24 cellular contexts compared by ENCODE assay signal in the genomic region with DNA sequence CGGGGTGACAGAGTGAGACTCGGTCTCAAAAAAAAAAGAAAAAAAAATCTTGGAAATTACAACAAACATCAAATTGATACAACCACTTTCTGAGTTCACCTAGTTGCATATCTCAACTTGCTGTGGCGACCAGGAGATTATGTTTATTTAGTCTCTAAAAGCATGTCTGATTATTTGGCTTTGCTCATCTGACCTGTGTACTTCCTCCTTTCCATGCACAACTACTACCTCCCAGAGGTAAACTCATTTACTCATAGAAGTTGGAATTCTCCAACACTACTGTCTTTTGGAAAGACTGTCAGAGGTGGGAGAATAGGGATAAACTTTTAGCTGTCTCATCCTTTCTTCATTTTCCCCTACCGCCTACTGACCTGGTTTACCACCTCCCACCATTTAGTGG. TPM values are rescaled to one million over a fixed set of nuclear protein-coding genes. Genes with fewer than 3 reads are reported as not detected.
A peak's percentile ranks its signal among the peaks of the same experiment; 100 is the strongest.
DNase-seq lines count a peak whose midpoint lies in the region; ATAC-seq and TF ChIP-seq lines count a peak whose summit lies in the region.
"Had no signal": no experiment of that assay in that cellular context is flagged by ENCODE, and none has a peak within 500 bp of the region (broad histone marks: within the 10 kb centered on the region; RNA-seq: fewer than 3 reads in every experiment).

No MANE protein-coding gene starts in this region.

- H3K27me3 Mint-ChIP-seq in GM23338 (ENCODE audit: insufficient read depth, low read depth, poor library complexity) = peaks cover 2% of the 10 kb centered on the region
- no peaks in the 10 kb centered on the region for H3K27me3 Mint-ChIP-seq in progenitor cell of endocrine pancreas
- H3K27me3 Mint-ChIP-seq: CD4-positive, CD25-positive, alpha-beta regulatory T cell had no signal

- H3K9me3 Mint-ChIP-seq in GM23338 = no peaks in the 10 kb centered on the region
- no peaks in the 10 kb centered on the region for H3K9me3 Mint-ChIP-seq in progenitor cell of endocrine pancreas (ENCODE audit: low read depth)
- H3K9me3 Mint-ChIP-seq: CD4-positive, CD25-positive, alpha-beta regulatory T cell; CD8-positive, alpha-beta T cell; HFFc6 had no signal

- H3K79me2 ChIP-seq in GM23338 (replicated peaks; ENCODE audit: insufficient read depth) = peaks cover 9% of the 10 kb centered on the region

- H2AFZ ChIP-seq in GM23338 = no peak overlapping the region

- peaks cover 85% of the 10 kb centered on the region for H3K36me3 Mint-ChIP-seq in GM23338 (ENCODE audit: low read depth)
- peaks cover 37% of the 10 kb centered on the region for H3K36me3 Mint-ChIP-seq in progenitor cell of endocrine pancreas (ENCODE audit: insufficient read depth)

- TF ChIP-seq POLR2A in right lobe of liver (IDR thresholded peaks at IDR 0.05) = no peak

- intact Hi-C loops in right lobe of liver (cut with DNase I) = loop anchor here in 1 of 2 donors (5.0 kb wide), 1 partner anchor 33 kb away; no protein-coding TSS in a partner anchor
- intact Hi-C loops in left ventricle myocardium inferior (cut with micrococcal nuclease) = no loop called here

- TF ChIP-seq CTCF in GM23338 (conservative IDR thresholded peaks at IDR 0.05; ENCODE audit: low read depth in 2 of 2) = no peak
- no peak for TF ChIP-seq CTCF in right lobe of liver (IDR thresholded peaks at IDR 0.05)
- TF ChIP-seq CTCF in progenitor cell of endocrine pancreas (IDR thresholded peaks at IDR 0.05; ENCODE audit: unreplicated experiment) = no peak
- no peak for TF ChIP-seq CTCF in left ventricle myocardium inferior (IDR thresholded peaks at IDR 0.05; ENCODE audit: borderline replicate concordance)

- H3K27ac ChIP-seq in GM23338 (ENCODE audit: low read depth) = peak overlapping the region; percentile 69; the same call in 1 of the 2 replicates
- H3K27ac ChIP-seq in right lobe of liver = peak overlapping the region in 1 of 3 donors; percentile 1
- no peak overlapping the region for H3K27ac ChIP-seq in left ventricle myocardium inferior (replicated peaks)
- H3K27ac ChIP-seq: A549, BLaER1, C4-2B had no signal

- no peaks in the 10 kb centered on the region for H4K20me1 ChIP-seq in GM23338 (replicated peaks; ENCODE audit: insufficient read depth)
- H4K20me1 ChIP-seq: BLaER1 had no signal

- H3K4me3 ChIP-seq in GM23338 (no peak overlapping the region), right lobe of liver (no peak overlapping the region), left ventricle myocardium inferior (no peak overlapping the region)
- H3K4me3 ChIP-seq: A549, BLaER1, GM12878, HAP-1 had no signal

- H3K4me1 ChIP-seq in GM23338 (ENCODE audit: insufficient read depth) (peaks cover 13% of the 10 kb centered on the region), right lobe of liver (peaks cover 0 to 23% (median 9%) of the 10 kb centered on the region in 4 donors), left ventricle myocardium inferior (peaks cover 21% of the 10 kb centered on the region)
- H3K4me1 ChIP-seq: A549, HAP-1 had no signal

- no peak for DNase-seq in GM23338 (ENCODE audit: low spot score)
- no peak for DNase-seq in left lobe of liver (ENCODE audit: low spot score)
- no peak for DNase-seq in right lobe of liver
- DNase-seq in progenitor cell of endocrine pancreas (ENCODE audit: low spot score, unreplicated experiment) = no peak
- DNase-seq in left ventricle myocardium inferior = no peak
- no peak for DNase-seq in AG20443 (ENCODE audit: low spot score)
- DNase-seq in NCI-H2081 (lab: John Stamatoyannopoulos, UW) = no peak
- DNase-seq in T-helper 2 cell = no peak
- DNase-seq: 8988T; ACHN; Caco-2; CD4-positive, CD25-positive, alpha-beta regulatory T cell; CD8-positive, alpha-beta T cell; DMS 273 treated with DMSO at 0.1 percent for 48 hours; DMS79; EL; GDM1; GOT3; HFFc6 had no signal

- no peak overlapping the region for H3K4me2 ChIP-seq in GM23338
- H3K4me2 ChIP-seq: A549, BLaER1 had no signal

- H3K27me3 ChIP-seq in GM23338 (ENCODE audit: insufficient read depth) = no peaks in the 10 kb centered on the region
- no peaks in the 10 kb centered on the region for H3K27me3 ChIP-seq in right lobe of liver
- no peaks in the 10 kb centered on the region for H3K27me3 ChIP-seq in left ventricle myocardium inferior (ENCODE audit: low read depth)
- H3K27me3 ChIP-seq: BLaER1 had no signal

- H3K36me3 ChIP-seq in GM23338 (ENCODE audit: insufficient read depth) = peaks cover 54% of the 10 kb centered on the region
- H3K36me3 ChIP-seq in right lobe of liver = peaks cover 0 to 19% (median 14%) of the 10 kb centered on the region in 4 donors
- H3K36me3 ChIP-seq in left ventricle myocardium inferior = peaks cover 91% of the 10 kb centered on the region

- ATAC-seq in GM23338 (no peak), left lobe of liver (peak; percentile 68), right lobe of liver (peak; percentile 66 to 76 (median 74))
- ATAC-seq: A549; CD8-positive, alpha-beta T cell; GM12878 had no signal

- H3K4me3 Mint-ChIP-seq in GM23338 = no peak overlapping the region
- H3K4me3 Mint-ChIP-seq in progenitor cell of endocrine pancreas (ENCODE audit: low read depth) = no peak overlapping the region
- H3K4me3 Mint-ChIP-seq: CD8-positive, alpha-beta T cell; HFFc6 had no signal

- H3K9me3 ChIP-seq in right lobe of liver (no peaks in the 10 kb centered on the region), left ventricle myocardium inferior (replicated peaks) (no peaks in the 10 kb centered on the region)
- H3K9me3 ChIP-seq: A549, BLaER1, Caco-2, HAP-1 had no signal

- no peak overlapping the region for H3K27ac Mint-ChIP-seq in GM23338
- H3K27ac Mint-ChIP-seq in progenitor cell of endocrine pancreas = peak overlapping the region; percentile 18
- H3K27ac Mint-ChIP-seq: CD4-positive, CD25-positive, alpha-beta regulatory T cell; CD8-positive, alpha-beta T cell; HFFc6 had no signal

- H3K9me2 ChIP-seq in GM23338 (ENCODE audit: insufficient read depth) = no peaks in the 10 kb centered on the region

- WGBS in right lobe of liver (ENCODE audit: insufficient coverage, low coverage, low lambda C conversion rate, missing lambda C conversion rate) = 33% methylated on average over 4 of the region's 4 CpGs

- peaks cover 5% of the 10 kb centered on the region for H3F3A ChIP-seq in GM23338 (replicated peaks; ENCODE audit: low read depth)

- H3K4me1 Mint-ChIP-seq in GM23338 (peaks cover 18% of the 10 kb centered on the region), progenitor cell of endocrine pancreas (ENCODE audit: low read depth) (peaks cover 3% of the 10 kb centered on the region)

TF ChIP-seq in GM23338, 12 proteins besides CTCF, POLR2A, EP300 and RAD21:
- TF ChIP-seq, protein P1, sequence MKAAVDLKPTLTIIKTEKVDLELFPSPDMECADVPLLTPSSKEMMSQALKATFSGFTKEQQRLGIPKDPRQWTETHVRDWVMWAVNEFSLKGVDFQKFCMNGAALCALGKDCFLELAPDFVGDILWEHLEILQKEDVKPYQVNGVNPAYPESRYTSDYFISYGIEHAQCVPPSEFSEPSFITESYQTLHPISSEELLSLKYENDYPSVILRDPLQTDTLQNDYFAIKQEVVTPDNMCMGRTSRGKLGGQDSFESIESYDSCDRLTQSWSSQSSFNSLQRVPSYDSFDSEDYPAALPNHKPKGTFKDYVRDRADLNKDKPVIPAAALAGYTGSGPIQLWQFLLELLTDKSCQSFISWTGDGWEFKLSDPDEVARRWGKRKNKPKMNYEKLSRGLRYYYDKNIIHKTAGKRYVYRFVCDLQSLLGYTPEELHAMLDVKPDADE (IDR thresholded peaks at IDR 0.05) = no peak
- no peak for TF ChIP-seq POLR2AphosphoS5 (IDR thresholded peaks at IDR 0.05; ENCODE audit: low read depth)

RNA-seq across cellular contexts. Expression of a gene that starts 42.6 kb away (rescaled TPM):
- total RNA-seq in GM23338 (2014; rRNA removed; shearing (Covaris generic)) = 47.4 and 51.6 TPM in 2 replicates
- polyA plus RNA-seq in GM23338 (2016; fragmentation: Nextera tagmentation; extraction: Ambion mirVana) = 17.7 and 18.3 TPM in 2 replicates
- 15.3 TPM for total RNA-seq in left lobe of liver
- total RNA-seq in right lobe of liver = 10 to 100 TPM; 14.9 to 22.9 (median 16.3) TPM
- 30.6 and 30.9 TPM in 2 replicates for total RNA-seq in progenitor cell of endocrine pancreas
- 13.8 TPM for total RNA-seq in left ventricle myocardium inferior
